ENCODE assay signal across 14 cellular contexts in genomic region chr9:33250458-33250995, GRCh38. TPM values are rescaled to one million over a fixed set of nuclear protein-coding genes. Genes with fewer than 3 reads are reported as not detected.
A peak's percentile ranks its signal among the peaks of the same experiment; 100 is the strongest.
DNase-seq lines count a peak whose midpoint lies in the region; ATAC-seq and TF ChIP-seq lines count a peak whose summit lies in the region.
"Had no signal": no experiment of that assay in that cellular context is flagged by ENCODE, and none has a peak within 500 bp of the region (broad histone marks: within the 10 kb centered on the region; RNA-seq: fewer than 3 reads in every experiment).

No MANE protein-coding gene starts in this region.

- peak; percentile 50 for DNase-seq in GM04504 (ENCODE audit: low read depth)
- peak; percentile 56 for DNase-seq in SK-MEL-5 (ENCODE audit: low read depth, low spot score)
- DNase-seq in foreskin fibroblast: peak; percentile 81 to 89
- no peak for DNase-seq in activated T-helper 1 cell treated with anti-CD3 and anti-CD28 coated beads, Interleukin-12 subunit alpha, Interleukin-12 subunit beta, Interleukin-2, Interleukin-4 antibody, amounts not matched to agents 30 ng/mL and 10 ng/mL and 1 ng/mL, durations not matched to agents 14 hours and 24 hours and 36 hours (ENCODE audit: low spot score)
- no peak for DNase-seq in NCI-H2107 treated with DMSO at 0.1 percent for 48 hours (lab: John Stamatoyannopoulos, UW; ENCODE audit: unreplicated experiment)
- no peak for DNase-seq in mucosa of gallbladder (ENCODE audit: low spot score)
- DNase-seq: activated effector memory CD4-positive, alpha-beta T cell treated with Interleukin-2 at 50 U/mL for 16 hours; glutamatergic neuron; NCI-H1105; stimulated activated CD4-positive, alpha-beta T cell treated with anti-CD3 and anti-CD28 coated beads, Interleukin-4, amount 100 ng/mL, for 4 hours had no signal

- intact Hi-C loops in activated T-helper 1 cell treated with anti-CD3 and anti-CD28 coated beads, Interleukin-12 subunit alpha, Interleukin-12 subunit beta, Interleukin-2, Interleukin-4 antibody, amounts not matched to agents 30 ng/mL and 10 ng/mL and 1 ng/mL, durations not matched to agents 14 hours and 24 hours and 36 hours (cut with micrococcal nuclease): no loop called here

- no peaks in the 10 kb centered on the region for H3K27me3 Mint-ChIP-seq in stimulated activated memory B cell treated with anti-CD40 and anti-IgM and Interleukin-4, amounts not matched to agents 10 μg/mL and 1 μg/mL and 100 μg/mL, for 72 hours
- H3K27me3 Mint-ChIP-seq in activated T-helper 1 cell treated with anti-CD3 and anti-CD28 coated beads, Interleukin-12 subunit alpha, Interleukin-12 subunit beta, Interleukin-2, Interleukin-4 antibody, amounts not matched to agents 30 ng/mL and 10 ng/mL and 1 ng/mL, durations not matched to agents 14 hours and 24 hours and 36 hours (ENCODE audit: insufficient read depth): no peaks in the 10 kb centered on the region

- no peaks in the 10 kb centered on the region for H3K9me3 Mint-ChIP-seq in stimulated activated memory B cell treated with anti-CD40 and anti-IgM and Interleukin-4, amounts not matched to agents 10 μg/mL and 1 μg/mL and 100 μg/mL, for 72 hours
- no peaks in the 10 kb centered on the region for H3K9me3 Mint-ChIP-seq in activated T-helper 1 cell treated with anti-CD3 and anti-CD28 coated beads, Interleukin-12 subunit alpha, Interleukin-12 subunit beta, Interleukin-2, Interleukin-4 antibody, amounts not matched to agents 30 ng/mL and 10 ng/mL and 1 ng/mL, durations not matched to agents 14 hours and 24 hours and 36 hours

- no peak for TF ChIP-seq CTCF in foreskin fibroblast (IDR thresholded peaks at IDR 0.05; ENCODE audit: low read depth, low read length)

- ATAC-seq in stimulated activated memory B cell treated with anti-CD40 and anti-IgM and Interleukin-4, amounts not matched to agents 10 μg/mL and 1 μg/mL and 100 μg/mL, for 72 hours: no peak

- H3K4me1 Mint-ChIP-seq in stimulated activated memory B cell treated with anti-CD40 and anti-IgM and Interleukin-4, amounts not matched to agents 10 μg/mL and 1 μg/mL and 100 μg/mL, for 72 hours: peaks cover 17% of the 10 kb centered on the region
- H3K4me1 Mint-ChIP-seq in activated T-helper 1 cell treated with anti-CD3 and anti-CD28 coated beads, Interleukin-12 subunit alpha, Interleukin-12 subunit beta, Interleukin-2, Interleukin-4 antibody, amounts not matched to agents 30 ng/mL and 10 ng/mL and 1 ng/mL, durations not matched to agents 14 hours and 24 hours and 36 hours (ENCODE audit: low read depth): no peaks in the 10 kb centered on the region

- no peak overlapping the region for H3K4me3 Mint-ChIP-seq in stimulated activated memory B cell treated with anti-CD40 and anti-IgM and Interleukin-4, amounts not matched to agents 10 μg/mL and 1 μg/mL and 100 μg/mL, for 72 hours
- no peak overlapping the region for H3K4me3 Mint-ChIP-seq in activated T-helper 1 cell treated with anti-CD3 and anti-CD28 coated beads, Interleukin-12 subunit alpha, Interleukin-12 subunit beta, Interleukin-2, Interleukin-4 antibody, amounts not matched to agents 30 ng/mL and 10 ng/mL and 1 ng/mL, durations not matched to agents 14 hours and 24 hours and 36 hours

- no peak overlapping the region for H3K4me3 ChIP-seq in foreskin fibroblast (ENCODE audit: low read depth in 1 of 2, low read length in 2 of 2)

- H3K27ac Mint-ChIP-seq in stimulated activated memory B cell treated with anti-CD40 and anti-IgM and Interleukin-4, amounts not matched to agents 10 μg/mL and 1 μg/mL and 100 μg/mL, for 72 hours: peak overlapping the region; percentile 28
- H3K27ac Mint-ChIP-seq in activated T-helper 1 cell treated with anti-CD3 and anti-CD28 coated beads, Interleukin-12 subunit alpha, Interleukin-12 subunit beta, Interleukin-2, Interleukin-4 antibody, amounts not matched to agents 30 ng/mL and 10 ng/mL and 1 ng/mL, durations not matched to agents 14 hours and 24 hours and 36 hours: no peak overlapping the region

- H3K36me3 Mint-ChIP-seq in stimulated activated memory B cell treated with anti-CD40 and anti-IgM and Interleukin-4, amounts not matched to agents 10 μg/mL and 1 μg/mL and 100 μg/mL, for 72 hours: peaks cover 40% of the 10 kb centered on the region
- peaks cover 34% of the 10 kb centered on the region for H3K36me3 Mint-ChIP-seq in activated T-helper 1 cell treated with anti-CD3 and anti-CD28 coated beads, Interleukin-12 subunit alpha, Interleukin-12 subunit beta, Interleukin-2, Interleukin-4 antibody, amounts not matched to agents 30 ng/mL and 10 ng/mL and 1 ng/mL, durations not matched to agents 14 hours and 24 hours and 36 hours (ENCODE audit: low read depth)

- in situ Hi-C loops in SK-MEL-5 (cut with HindIII; ENCODE audit: low pct_unique_long_range_greater_than_20kb, low sequenced_read_pairs): no loop called here

RNA-seq across cellular contexts. Expression of gene SPINK4, which starts 10.6 kb away (rescaled TPM):
- not detected in 2 replicates for total RNA-seq in SK-MEL-5 (2014; rRNA removed; shearing (Covaris generic))
- not detected in 2 replicates for polyA plus RNA-seq in SK-MEL-5 (2015; cell fraction: cytosol; rRNA removed)
- polyA plus RNA-seq in SK-MEL-5 (2015; cell fraction: nucleus; rRNA removed): not detected in 2 replicates
- not detected in 2 replicates for total RNA-seq in activated T-helper 1 cell treated with anti-CD3 and anti-CD28 coated beads, Interleukin-12 subunit alpha, Interleukin-12 subunit beta, Interleukin-2, Interleukin-4 antibody, amounts not matched to agents 30 ng/mL and 10 ng/mL and 1 ng/mL, durations not matched to agents 14 hours and 24 hours and 36 hours
- 2.5 TPM for total RNA-seq in mucosa of gallbladder
- total RNA-seq: cerebellum, lower leg skin, osteocyte had no signal

RNA-seq across cellular contexts. Expression of gene BAG1, which starts 14.0 kb away (rescaled TPM):
- total RNA-seq in SK-MEL-5 (2014; rRNA removed; shearing (Covaris generic)): 50.8 and 60.9 TPM in 2 replicates
- polyA plus RNA-seq in SK-MEL-5 (2015; cell fraction: cytosol; rRNA removed): 76.2 and 84.9 TPM in 2 replicates
- polyA plus RNA-seq in SK-MEL-5 (2015; cell fraction: nucleus; rRNA removed): 23.4 and 54.3 TPM in 2 replicates
- total RNA-seq in activated T-helper 1 cell treated with anti-CD3 and anti-CD28 coated beads, Interleukin-12 subunit alpha, Interleukin-12 subunit beta, Interleukin-2, Interleukin-4 antibody, amounts not matched to agents 30 ng/mL and 10 ng/mL and 1 ng/mL, durations not matched to agents 14 hours and 24 hours and 36 hours: 75.0 and 78.2 TPM in 2 replicates
- total RNA-seq in mucosa of gallbladder: 92.5 TPM

RNA-seq across cellular contexts. Expression of gene CHMP5, which starts 14.3 kb away (rescaled TPM):
- 96.5 and 106 TPM in 2 replicates for total RNA-seq in SK-MEL-5 (2014; rRNA removed; shearing (Covaris generic))
- 56.4 and 59.4 TPM in 2 replicates for polyA plus RNA-seq in SK-MEL-5 (2015; cell fraction: cytosol; rRNA removed)
- polyA plus RNA-seq in SK-MEL-5 (2015; cell fraction: nucleus; rRNA removed): 32.8 and 40.4 TPM in 2 replicates
- total RNA-seq in activated T-helper 1 cell treated with anti-CD3 and anti-CD28 coated beads, Interleukin-12 subunit alpha, Interleukin-12 subunit beta, Interleukin-2, Interleukin-4 antibody, amounts not matched to agents 30 ng/mL and 10 ng/mL and 1 ng/mL, durations not matched to agents 14 hours and 24 hours and 36 hours: 70.7 and 76.7 TPM in 2 replicates
- total RNA-seq in mucosa of gallbladder: 73.0 TPM

RNA-seq across cellular contexts. Expression of gene NFX1, which starts 39.8 kb away (rescaled TPM):
- total RNA-seq in SK-MEL-5 (2014; rRNA removed; shearing (Covaris generic)): 16.4 and 17.9 TPM in 2 replicates
- polyA plus RNA-seq in SK-MEL-5 (2015; cell fraction: cytosol; rRNA removed): 21.2 and 27.2 TPM in 2 replicates
- polyA plus RNA-seq in SK-MEL-5 (2015; cell fraction: nucleus; rRNA removed): 45.7 and 51.7 TPM in 2 replicates
- 36.2 and 37.6 TPM in 2 replicates for total RNA-seq in activated T-helper 1 cell treated with anti-CD3 and anti-CD28 coated beads, Interleukin-12 subunit alpha, Interleukin-12 subunit beta, Interleukin-2, Interleukin-4 antibody, amounts not matched to agents 30 ng/mL and 10 ng/mL and 1 ng/mL, durations not matched to agents 14 hours and 24 hours and 36 hours
- 30.1 TPM for total RNA-seq in mucosa of gallbladder

Comparison
In these comparisons a context has a peak if more than half of its experiments do, and no peak if none do; other contexts are left out.
1. DNase-seq: peak in GM04504 (single experiment), SK-MEL-5 (single experiment) and foreskin fibroblast (2 of 2); none in activated T-helper 1 cell treated with anti-CD3 and anti-CD28 coated beads, Interleukin-12 subunit alpha, Interleukin-12 subunit beta, Interleukin-2, Interleukin-4 antibody, amounts not matched to agents 30 ng/mL and 10 ng/mL and 1 ng/mL, durations not matched to agents 14 hours and 24 hours and 36 hours (single experiment), NCI-H2107 treated with DMSO at 0.1 percent for 48 hours (single experiment) and mucosa of gallbladder (single experiment).